11 cellular contexts compared by ENCODE assay signal in genomic region chr1:236159704-236160539, GRCh38. TPM values are rescaled to one million over a fixed set of nuclear protein-coding genes. Genes with fewer than 3 reads are reported as not detected.
DNase-seq lines count a peak whose midpoint lies in the region; ATAC-seq and TF ChIP-seq lines count a peak whose summit lies in the region.
"Had no signal": no experiment of that assay in that cellular context is flagged by ENCODE, and none has a peak within 500 bp of the region (broad histone marks: within the 10 kb centered on the region; RNA-seq: fewer than 3 reads in every experiment).

No MANE protein-coding gene starts in this region.

- H3K36me3 ChIP-seq in Caco-2 (ENCODE audit: control insufficient read depth, insufficient read depth, low read length): no peaks in the 10 kb centered on the region
- H3K36me3 ChIP-seq: esophagus squamous epithelium, ovary had no signal

- H3K27ac Mint-ChIP-seq in Caco-2 (ENCODE audit: unreplicated experiment): peak overlapping the region; percentile 80
- H3K27ac Mint-ChIP-seq in central memory CD8-positive, alpha-beta T cell (ENCODE audit: low read depth): peak overlapping the region; percentile 99
- H3K27ac Mint-ChIP-seq: CD4-positive, CD25-positive, alpha-beta regulatory T cell had no signal

- H3K36me3 Mint-ChIP-seq in Caco-2 (ENCODE audit: insufficient read depth, unreplicated experiment): peaks cover 17% of the 10 kb centered on the region
- peaks cover 26% of the 10 kb centered on the region for H3K36me3 Mint-ChIP-seq in central memory CD8-positive, alpha-beta T cell (ENCODE audit: insufficient read depth)

- peaks cover 33% of the 10 kb centered on the region for H3K4me1 ChIP-seq in Caco-2
- H3K4me1 ChIP-seq: esophagus squamous epithelium had no signal

- H3K4me3 ChIP-seq in Caco-2 (ENCODE audit: low read depth, low read length): no peak overlapping the region
- H3K4me3 ChIP-seq: esophagus squamous epithelium, ovary had no signal

- no TSS peak for BruUV-seq in Caco-2 (replicated peaks; lab: Mats Ljungman, UMichigan)

- ATAC-seq in GM19328 (IDR thresholded peaks at IDR 0.05; ENCODE audit: unreplicated experiment) (peak; percentile 27), HG03064 (IDR thresholded peaks at IDR 0.05; ENCODE audit: low read depth, unreplicated experiment) (peak; percentile 46)
- ATAC-seq in central memory CD8-positive, alpha-beta T cell (replicated peaks; ENCODE audit: extremely low read depth, poor library complexity, severe bottlenecking): peak; percentile 47

- H3K9me3 ChIP-seq in Caco-2: peaks cover 10% of the 10 kb centered on the region

- no peak overlapping the region for H3K4me3 Mint-ChIP-seq in Caco-2 (ENCODE audit: unreplicated experiment)
- peak overlapping the region; percentile 74 for H3K4me3 Mint-ChIP-seq in central memory CD8-positive, alpha-beta T cell
- H3K4me3 Mint-ChIP-seq: CD4-positive, CD25-positive, alpha-beta regulatory T cell had no signal

- no peaks in the 10 kb centered on the region for H3K27me3 Mint-ChIP-seq in Caco-2 (ENCODE audit: insufficient read depth, unreplicated experiment)
- no peaks in the 10 kb centered on the region for H3K27me3 Mint-ChIP-seq in central memory CD8-positive, alpha-beta T cell
- H3K27me3 Mint-ChIP-seq: CD4-positive, CD25-positive, alpha-beta regulatory T cell had no signal

- no peaks in the 10 kb centered on the region for H3K27me3 ChIP-seq in Caco-2 (replicated peaks; ENCODE audit: control insufficient read depth, insufficient read depth, low read length)
- H3K27me3 ChIP-seq: esophagus squamous epithelium, ovary had no signal

- peaks cover 34% of the 10 kb centered on the region for H3K4me1 Mint-ChIP-seq in Caco-2 (ENCODE audit: low read depth, unreplicated experiment)
- peaks cover 78% of the 10 kb centered on the region for H3K4me1 Mint-ChIP-seq in central memory CD8-positive, alpha-beta T cell

- DNase-seq in Caco-2 (peak; percentile 74 to 82), NCI-H1092 treated with DMSO at 0.1 percent for 48 hours (lab: John Stamatoyannopoulos, UW) (no peak), NCI-H2227 treated with DMSO at 0.1 percent for 48 hours (lab: John Stamatoyannopoulos, UW) (no peak), NCI-H1417 (lab: John Stamatoyannopoulos, UW) (no peak), NCI-H1694 (lab: John Stamatoyannopoulos, UW) (no peak)
- DNase-seq in central memory CD8-positive, alpha-beta T cell (ENCODE audit: low spot score in 2 of 2): no peak
- DNase-seq: CD4-positive, CD25-positive, alpha-beta regulatory T cell; esophagus squamous epithelium; ovary had no signal

- POLR2A ChIA-PET in Caco-2 (lab: Charles Lee): no interaction called here

- no peak for TF ChIP-seq CTCF in Caco-2 (IDR thresholded peaks at IDR 0.05; ENCODE audit: insufficient read depth in 1 of 2, low read depth in 1 of 2, low read length in 1 of 2, severe bottlenecking in 1 of 2, unreplicated experiment in 1 of 2)

- H3K9me3 Mint-ChIP-seq in Caco-2 (ENCODE audit: unreplicated experiment): peaks cover 14% of the 10 kb centered on the region
- peaks cover 18% of the 10 kb centered on the region for H3K9me3 Mint-ChIP-seq in central memory CD8-positive, alpha-beta T cell

- CTCF ChIA-PET in Caco-2 (lab: Charles Lee): no interaction called here

- intact Hi-C loops in Caco-2 (cut with micrococcal nuclease; ENCODE audit: unreplicated experiment): no loop called here

RNA-seq across cellular contexts. Expression of gene GPR137B, which starts 17.6 kb away (rescaled TPM):
- 5.5 and 5.9 TPM in 2 replicates for total RNA-seq in Caco-2 (2022)

Comparison
In these comparisons a context has a peak if more than half of its experiments do, and no peak if none do; other contexts are left out.
1. DNase-seq: peak in Caco-2 (2 of 2); none in central memory CD8-positive, alpha-beta T cell (0 of 2), NCI-H1092 treated with DMSO at 0.1 percent for 48 hours (single experiment), NCI-H2227 treated with DMSO at 0.1 percent for 48 hours (single experiment), NCI-H1417 (0 of 3) and NCI-H1694 (single experiment).
2. Peak in every context shown above with its lines, with median percentiles within 50 percentile points of each other: ATAC-seq.